ENCODE assay signal across 8 cellular contexts in genomic region chr7:136114966-136115762, GRCh38.
DNase-seq lines count a peak whose midpoint lies in the region; ATAC-seq and TF ChIP-seq lines count a peak whose summit lies in the region.

No MANE protein-coding gene starts in this region.

- H3K27ac Mint-ChIP-seq in T-helper 17 cell, result no peak overlapping the region

- H3K4me2 ChIP-seq in mammary epithelial cell (ENCODE audit: insufficient read depth, low read depth, low read length), result no peak overlapping the region

- H3K9ac ChIP-seq in mammary epithelial cell (ENCODE audit: insufficient read depth, low read length), result no peak overlapping the region

- intact Hi-C loops in mammary epithelial cell (cut with micrococcal nuclease), result loop anchor here (5.0 kb wide), 1 partner anchor 572 kb away; no protein-coding TSS in a partner anchor

- H3K9me3 ChIP-seq in T-helper 17 cell (ENCODE audit: control insufficient read depth, low read length, poor library complexity, severe bottlenecking) (no peaks in the 10 kb centered on the region), mammary epithelial cell (replicated peaks; ENCODE audit: insufficient read depth, low read length) (no peaks in the 10 kb centered on the region)

- CTCF ChIA-PET in mammary epithelial cell (lab: Charles Lee; ENCODE audit: low non-redundant PET), result interaction anchor here (0.5 kb wide), 1 partner anchor 291 kb away, joined by 3 read pairs; no protein-coding TSS in a partner anchor

- peaks cover 2% of the 10 kb centered on the region for H3K4me1 Mint-ChIP-seq in T-helper 17 cell

- ATAC-seq in GM21529 (IDR thresholded peaks at IDR 0.05; ENCODE audit: unreplicated experiment) (peak; percentile 100), T-helper 17 cell (peak; percentile 86), left lobe of liver (peak; percentile 94)

- H2AFZ ChIP-seq in mammary epithelial cell (ENCODE audit: low read depth, low read length), result no peak overlapping the region

- peak; percentile 80 for DNase-seq in DMS 273 (lab: John Stamatoyannopoulos, UW; ENCODE audit: unreplicated experiment)
- DNase-seq in DMS 273 treated with DMSO at 0.1 percent for 48 hours (lab: John Stamatoyannopoulos, UW), result no peak
- peak; percentile 17 to 55 for DNase-seq in HL-60 (ENCODE audit: low read depth in 1 of 2, low spot score in 1 of 2)
- peak in 1 of 3 donors; percentile 26 for DNase-seq in T-helper 17 cell
- DNase-seq in mammary epithelial cell, result peak; percentile 24
- DNase-seq in left lobe of liver (ENCODE audit: low spot score), result no peak
- DNase-seq in stimulated activated CD8-positive, alpha-beta memory T cell treated with anti-CD3 and anti-CD28 coated beads, Interleukin-4, amount 100 ng/mL, for 24 hours (ENCODE audit: low read depth), result peak; percentile 12

- H3K36me3 ChIP-seq in mammary epithelial cell (ENCODE audit: insufficient read depth, low read length), result no peaks in the 10 kb centered on the region

- no peaks in the 10 kb centered on the region for H3K4me1 ChIP-seq in mammary epithelial cell (ENCODE audit: insufficient read depth, low read length)

- WGBS in mammary epithelial cell (ENCODE audit: low coverage, missing lambda C conversion rate), result 43% methylated on average over 12 of the region's 21 CpGs

- no peak overlapping the region for H3K27ac ChIP-seq in HL-60 (replicated peaks)
- no peak overlapping the region for H3K27ac ChIP-seq in mammary epithelial cell (ENCODE audit: insufficient read depth, low read depth, low read length)

- H3K4me3 ChIP-seq in HL-60 (replicated peaks; ENCODE audit: insufficient read depth, low read length) (no peak overlapping the region), mammary epithelial cell (replicated peaks in 1 of 3; ENCODE audit: insufficient read depth in 1 of 3, low read depth in 2 of 3, low read length in 3 of 3) (no peak overlapping the region)

- no peak overlapping the region for H3K4me3 Mint-ChIP-seq in T-helper 17 cell

- BruUV-seq in mammary epithelial cell (replicated peaks; lab: Mats Ljungman, UMichigan), result no TSS peak

- H3K27me3 ChIP-seq in HL-60 (ENCODE audit: insufficient read depth, poor library complexity, severe bottlenecking) (no peaks in the 10 kb centered on the region), mammary epithelial cell (ENCODE audit: insufficient read depth, low read length) (no peaks in the 10 kb centered on the region)

- dilution Hi-C loops in mammary epithelial cell (cut with HindIII; ENCODE audit: low sequenced_read_pairs), result no loop called here

- no peaks in the 10 kb centered on the region for H3K27me3 Mint-ChIP-seq in T-helper 17 cell

- H3K36me3 Mint-ChIP-seq in T-helper 17 cell (ENCODE audit: low read depth), result peaks cover 5% of the 10 kb centered on the region

- in situ Hi-C loops in mammary epithelial cell (cut with MboI; ENCODE audit: low sequenced_read_pairs in 2 of 2), result no loop called here

- TF ChIP-seq CTCF in HL-60 (IDR thresholded peaks at IDR 0.05; ENCODE audit: insufficient read depth, low read length) (peak; percentile 82), mammary epithelial cell (conservative IDR thresholded peaks at IDR 0.05 in 1 of 2, IDR thresholded peaks at IDR 0.05 in 1 of 2; ENCODE audit: extremely low read depth in 1 of 2, insufficient read depth in 1 of 2, low read depth in 1 of 2, low read length in 2 of 2) (peak; percentile 64 to 73)

- no peaks in the 10 kb centered on the region for H4K20me1 ChIP-seq in mammary epithelial cell (ENCODE audit: insufficient read depth, low read length)

- H3K79me2 ChIP-seq in mammary epithelial cell (ENCODE audit: insufficient read depth, low read length), result no peaks in the 10 kb centered on the region

Comparison
In these comparisons a context has a peak if more than half of its experiments do, and no peak if none do; other contexts are left out.
1. DNase-seq: peak in DMS 273 (single experiment), HL-60 (2 of 2), mammary epithelial cell (single experiment) and stimulated activated CD8-positive, alpha-beta memory T cell treated with anti-CD3 and anti-CD28 coated beads, Interleukin-4, amount 100 ng/mL, for 24 hours (single experiment); none in DMS 273 treated with DMSO at 0.1 percent for 48 hours (single experiment) and left lobe of liver (single experiment).
2. Peak in every context shown above with its lines, with median percentiles within 50 percentile points of each other: ATAC-seq.